12 cellular contexts compared by ENCODE assay signal in genomic region chr15:76197703-76198455, GRCh38.
DNase-seq lines count a peak whose midpoint lies in the region; ATAC-seq, FAIRE-seq and TF ChIP-seq lines count a peak whose summit lies in the region.
"Had no signal": no experiment of that assay in that cellular context is flagged by ENCODE, and none has a peak within 500 bp of the region (broad histone marks: within the 10 kb centered on the region; RNA-seq: fewer than 3 reads in every experiment).

No MANE protein-coding gene starts in this region.

- WGBS in esophagus squamous epithelium, 2 donors, result 47 to 48% methylated on average over 2 to 5 of the region's 8 CpGs
- 66 to 90% (median 87%) methylated on average over 6 to 8 of the region's 8 CpGs for WGBS in spleen, 5 donors

- H2AFZ ChIP-seq in PC-9, result no peak overlapping the region

- H3K27ac ChIP-seq in PC-9, result peak overlapping the region; percentile 58
- peak overlapping the region; percentile 77 to 87 (median 81) for H3K27ac ChIP-seq in esophagus squamous epithelium
- no peak overlapping the region for H3K27ac ChIP-seq in spleen

- intact Hi-C loops in PC-9 (cut with micrococcal nuclease; ENCODE audit: unreplicated experiment), result loop anchor here (2.0 kb wide), 1 partner anchor 19 kb away; no protein-coding TSS in a partner anchor
- intact Hi-C loops in esophagus squamous epithelium (cut with DNase I), result loop anchor here (10.0 kb wide), 1 partner anchor 127 kb away; no protein-coding TSS in a partner anchor
- intact Hi-C loops in spleen (cut with DNase I; ENCODE audit: low total_unique reads), result no loop called here

- H3K27me3 ChIP-seq in PC-9 (ENCODE audit: insufficient read depth, low read depth) (no peaks in the 10 kb centered on the region), esophagus squamous epithelium (peaks cover 0 to 7% (median 0%) of the 10 kb centered on the region in 4 donors), spleen (replicated peaks in 1 of 7) (peaks cover 0 to under 1% (median 0%) of the 10 kb centered on the region in 7 donors)

- no peak for TF ChIP-seq CTCF in PC-9 (conservative IDR thresholded peaks at IDR 0.05)
- no peak for TF ChIP-seq CTCF in esophagus squamous epithelium (IDR thresholded peaks at IDR 0.05)
- TF ChIP-seq CTCF in spleen (IDR thresholded peaks at IDR 0.05 in 8 of 11, conservative IDR thresholded peaks at IDR 0.05 in 3 of 11), result no peak

- no peak for TF ChIP-seq POLR2A in esophagus squamous epithelium (IDR thresholded peaks at IDR 0.05)
- TF ChIP-seq POLR2A in spleen (IDR thresholded peaks at IDR 0.05), result no peak
- no peak for TF ChIP-seq POLR2A in GM12892 (IDR thresholded peaks at IDR 0.05; ENCODE audit: low read depth, low read length)

- peaks cover 21% of the 10 kb centered on the region for H3F3A ChIP-seq in PC-9 (ENCODE audit: insufficient read depth, low read depth)

- peaks cover 35% of the 10 kb centered on the region for H3K4me1 ChIP-seq in PC-9 (replicated peaks; ENCODE audit: insufficient read depth)
- H3K4me1 ChIP-seq in esophagus squamous epithelium, result peaks cover 33 to 73% (median 43%) of the 10 kb centered on the region in 3 donors
- H3K4me1 ChIP-seq in spleen, result peaks cover 4 to 25% (median 12%) of the 10 kb centered on the region in 6 donors

- CTCF ChIA-PET in PC-9 (lab: Charles Lee), result interaction anchor here (1.6 kb wide), 1 partner anchor 12 kb away, joined by 7 read pairs; no protein-coding TSS in a partner anchor

- no TSS peak for BruUV-seq in PC-9 (replicated peaks; lab: Mats Ljungman, UMichigan)

- FAIRE-seq in GM12892 (lab: Jason Lieb, UNC), result no peak
- FAIRE-seq: colon, GM19239 had no signal

- no peak for ATAC-seq in GM18868 (IDR thresholded peaks at IDR 0.05; ENCODE audit: unreplicated experiment)

- H3K4me2 ChIP-seq in PC-9, result peak overlapping the region; percentile 65

- H4K20me1 ChIP-seq in PC-9 (ENCODE audit: insufficient read depth), result no peaks in the 10 kb centered on the region

- H3K4me3 ChIP-seq in PC-9 (no peak overlapping the region), esophagus squamous epithelium (no peak overlapping the region), spleen (no peak overlapping the region)

- H3K36me3 ChIP-seq in PC-9 (ENCODE audit: low read depth), result no peaks in the 10 kb centered on the region
- peaks cover 0 to 3% (median 0%) of the 10 kb centered on the region in 3 donors for H3K36me3 ChIP-seq in esophagus squamous epithelium
- H3K36me3 ChIP-seq in spleen, result peaks cover 0 to 8% (median 0%) of the 10 kb centered on the region in 6 donors

- H3K79me2 ChIP-seq in PC-9 (ENCODE audit: low read depth), result no peaks in the 10 kb centered on the region

- DNase-seq in activated CD8-positive, alpha-beta memory T cell treated with anti-CD3 and anti-CD28 coated beads, Interleukin-2, amount 50 U/mL, for 4 hours, result peak; percentile 13
- no peak for DNase-seq in activated CD8-positive, alpha-beta memory T cell treated with anti-CD3 and anti-CD28 coated beads, Interleukin-2, amount 50 U/mL, for 48 hours
- DNase-seq in PC-9, result peak; percentile 73 to 81
- no peak for DNase-seq in esophagus squamous epithelium (lab: John Stamatoyannopoulos, UW)
- DNase-seq in spleen, result peak; percentile 50
- DNase-seq in NCI-H345 (lab: John Stamatoyannopoulos, UW), result no peak
- no peak for DNase-seq in GM12892 (ENCODE audit: insufficient read length)
- DNase-seq: NCI-H1694, OCI-M1 had no signal

- POLR2A ChIA-PET in PC-9 (lab: Charles Lee; ENCODE audit: unreplicated experiment), result no interaction called here

- H3K9me2 ChIP-seq in PC-9 (ENCODE audit: insufficient read depth), result no peaks in the 10 kb centered on the region

- H3K9me3 ChIP-seq in PC-9 (ENCODE audit: insufficient read depth, low read depth) (no peaks in the 10 kb centered on the region), esophagus squamous epithelium (no peaks in the 10 kb centered on the region), spleen (no peaks in the 10 kb centered on the region)

Comparison
In these comparisons a context has a peak if more than half of its experiments do, and no peak if none do; other contexts are left out.
1. DNase-seq: peak in activated CD8-positive, alpha-beta memory T cell treated with anti-CD3 and anti-CD28 coated beads, Interleukin-2, amount 50 U/mL, for 4 hours (single experiment), PC-9 (2 of 2) and spleen (single experiment); none in activated CD8-positive, alpha-beta memory T cell treated with anti-CD3 and anti-CD28 coated beads, Interleukin-2, amount 50 U/mL, for 48 hours (single experiment), esophagus squamous epithelium (single experiment), NCI-H345 (single experiment) and GM12892 (single experiment).
2. H3K27ac ChIP-seq: peak in PC-9 (single experiment) and esophagus squamous epithelium (4 of 4); none in spleen (0 of 8).